12 cellular contexts compared by ENCODE assay signal in the genomic region with DNA sequence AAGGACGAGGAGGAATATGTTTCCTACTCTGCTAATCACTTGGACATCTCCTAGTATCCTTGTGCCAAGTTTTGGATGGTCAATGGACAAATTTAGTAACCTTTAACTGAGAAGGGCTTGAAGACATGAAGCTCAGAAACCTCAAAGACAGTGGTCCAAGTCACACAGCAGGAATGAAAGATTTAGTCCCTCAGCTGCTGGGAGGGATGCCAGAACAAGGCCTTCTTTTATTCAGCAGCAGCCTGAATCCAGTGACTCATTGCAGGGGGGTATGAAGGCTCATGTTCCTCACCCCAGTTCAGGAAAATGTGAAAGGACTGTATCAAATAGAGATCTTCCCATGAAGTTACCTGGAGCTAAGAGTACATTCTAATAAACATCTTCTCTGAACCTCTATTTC.
DNase-seq lines count a peak whose midpoint lies in the region; TF ChIP-seq lines count a peak whose summit lies in the region.
"Had no signal": no experiment of that assay in that cellular context is flagged by ENCODE, and none has a peak within 500 bp of the region (broad histone marks: within the 10 kb centered on the region; RNA-seq: fewer than 3 reads in every experiment).

No MANE protein-coding gene starts in this region.

- H3K36me3 Mint-ChIP-seq in activated naive CD8-positive, alpha-beta T cell treated with anti-CD3 and anti-CD28 coated beads for 36 hours: no peaks in the 10 kb centered on the region

- DNase-seq in G401 (ENCODE audit: low spot score) (peak; percentile 21), RWPE1 (ENCODE audit: low spot score) (peak; percentile 21), fibroblast of mammary gland (ENCODE audit: low read depth) (peak; percentile 91), retinal pigment epithelial cell (ENCODE audit: low read depth) (peak; percentile 43), RKO (ENCODE audit: low spot score) (no peak), T1000 (lab: John Stamatoyannopoulos, UW) (no peak)
- DNase-seq in stimulated activated CD8-positive, alpha-beta memory T cell treated with anti-CD3 and anti-CD28 coated beads, Interleukin-4, amount 100 ng/mL, for 48 hours: no peak
- DNase-seq in activated naive CD8-positive, alpha-beta T cell treated with anti-CD3 and anti-CD28 coated beads for 36 hours: no peak
- DNase-seq: activated CD8-positive, alpha-beta T cell treated with anti-CD3 and anti-CD28 coated beads for 36 hours; activated naive CD4-positive, alpha-beta T cell treated with anti-CD3 and anti-CD28 coated beads, Interleukin-2, amount 50 U/mL, for 16 hours; NCI-H1417 treated with DMSO at 0.1 percent for 48 hours; T-helper 1 cell had no signal

- H3K4me3 ChIP-seq in fibroblast of mammary gland (ENCODE audit: control insufficient read depth, low read depth, low read length) (no peak overlapping the region), retinal pigment epithelial cell (ENCODE audit: low read length) (no peak overlapping the region)

- no peaks in the 10 kb centered on the region for H3K9me3 Mint-ChIP-seq in activated naive CD8-positive, alpha-beta T cell treated with anti-CD3 and anti-CD28 coated beads for 36 hours
- H3K9me3 Mint-ChIP-seq: activated CD8-positive, alpha-beta T cell treated with anti-CD3 and anti-CD28 coated beads for 36 hours had no signal

- H3K4me1 Mint-ChIP-seq in activated naive CD8-positive, alpha-beta T cell treated with anti-CD3 and anti-CD28 coated beads for 36 hours: no peaks in the 10 kb centered on the region

- peaks cover 9% of the 10 kb centered on the region for H3K27me3 Mint-ChIP-seq in activated naive CD8-positive, alpha-beta T cell treated with anti-CD3 and anti-CD28 coated beads for 36 hours

- TF ChIP-seq CTCF in RWPE1 (conservative IDR thresholded peaks at IDR 0.05; ENCODE audit: low read depth): no peak
- TF ChIP-seq CTCF in fibroblast of mammary gland (conservative IDR thresholded peaks at IDR 0.05; ENCODE audit: control insufficient read depth, insufficient read depth, low read depth, low read length): no peak
- no peak for TF ChIP-seq CTCF in retinal pigment epithelial cell (conservative IDR thresholded peaks at IDR 0.05; ENCODE audit: low read depth, low read length)

- in situ Hi-C loops in G401 (cut with HindIII; ENCODE audit: low sequenced_read_pairs): no loop called here

- H3K27ac ChIP-seq in RWPE1: no peak overlapping the region

- no peak overlapping the region for H3K27ac Mint-ChIP-seq in activated naive CD8-positive, alpha-beta T cell treated with anti-CD3 and anti-CD28 coated beads for 36 hours
- H3K27ac Mint-ChIP-seq: activated CD8-positive, alpha-beta T cell treated with anti-CD3 and anti-CD28 coated beads for 36 hours had no signal

- H3K4me3 Mint-ChIP-seq in activated naive CD8-positive, alpha-beta T cell treated with anti-CD3 and anti-CD28 coated beads for 36 hours: no peak overlapping the region
- H3K4me3 Mint-ChIP-seq: activated CD8-positive, alpha-beta T cell treated with anti-CD3 and anti-CD28 coated beads for 36 hours had no signal

- CTCF ChIA-PET in RWPE1 (lab: Yijun Ruan, JAX): interaction anchor here (0.7 to 1.6 kb wide), 4 partner anchors 275 to 990 kb away, joined by 3 to 9 read pairs (median 4); no protein-coding TSS in a partner anchor

- POLR2A ChIA-PET in RWPE1 (lab: Yijun Ruan, JAX; ENCODE audit: low non-redundant PET): no interaction called here

Comparison
In these comparisons a context has a peak if more than half of its experiments do, and no peak if none do; other contexts are left out.
1. DNase-seq: peak in G401 (single experiment), RWPE1 (single experiment), fibroblast of mammary gland (single experiment) and retinal pigment epithelial cell (single experiment); none in stimulated activated CD8-positive, alpha-beta memory T cell treated with anti-CD3 and anti-CD28 coated beads, Interleukin-4, amount 100 ng/mL, for 48 hours (single experiment), RKO (single experiment), activated naive CD8-positive, alpha-beta T cell treated with anti-CD3 and anti-CD28 coated beads for 36 hours (single experiment) and T1000 (single experiment).